35 cellular contexts compared by ENCODE assay signal in genomic region chr4:89899854-89900253, GRCh38. TPM values are rescaled to one million over a fixed set of nuclear protein-coding genes. Genes with fewer than 3 reads are reported as not detected.
"Had no signal": no experiment of that assay in that cellular context is flagged by ENCODE, and none has a peak within 500 bp of the region (broad histone marks: within the 10 kb centered on the region; RNA-seq: fewer than 3 reads in every experiment).

No MANE protein-coding gene starts in this region.

- H3K27me3 ChIP-seq: ascending aorta, cardiac muscle cell, MG63, Peyer's patch had no signal

- H3K36me3 ChIP-seq: ascending aorta, cardiac muscle cell, MG63, Peyer's patch, SJSA1 had no signal

- H3K4me2 ChIP-seq: SK-N-SH had no signal

- H3K4me1 ChIP-seq: ascending aorta, Peyer's patch, SJSA1 had no signal

- H3K9ac ChIP-seq: SK-N-SH had no signal

- H3K9me3 ChIP-seq: ascending aorta, MG63, Peyer's patch, SJSA1, SK-N-SH had no signal

- DNase-seq: activated B cell treated with CpG ODN at 0.5 μM for 24 hours; activated CD4-positive, alpha-beta memory T cell treated with anti-CD3 and anti-CD28 coated beads, Interleukin-2, amount 10 ng/mL, durations not matched to agents 7 days and 5 days; activated CD4-positive, alpha-beta T cell treated with anti-CD3 and anti-CD28 coated beads for 48 hours; activated CD4-positive, CD25-positive, alpha-beta regulatory T cell treated with anti-CD3 and anti-CD28 coated beads, Interleukin-2, amount 50 U/mL, for 72 hours; activated CD8-positive, alpha-beta memory T cell treated with anti-CD3 and anti-CD28 coated beads for 24 hours; activated CD8-positive, alpha-beta memory T cell treated with anti-CD3 and anti-CD28 coated beads, Interleukin-2, amount 10 ng/mL, durations not matched to agents 7 days and 5 days; activated CD8-positive, alpha-beta memory T cell treated with anti-CD3 and anti-CD28 coated beads, Interleukin-2, amount 50 U/mL, for 48 hours; activated effector memory CD4-positive, alpha-beta T cell treated with anti-CD3 and anti-CD28 coated beads, Interleukin-2, amount 50 U/mL, for 16 hours; activated naive CD4-positive, alpha-beta T cell; activated naive CD4-positive, alpha-beta T cell treated with anti-CD3 and anti-CD28 coated beads, Interleukin-2, amount 50 U/mL, for 16 hours; activated naive CD8-positive, alpha-beta T cell treated with anti-CD3 and anti-CD28 coated beads for 36 hours; activated T-cell treated with anti-CD3 and anti-CD28 coated beads, Interleukin-2, amount 50 U/mL, for 72 hours; amniotic stem cell; Karpas-422; MG63; NCI-H1048; NCI-H1105 treated with DMSO at 0.1 percent for 48 hours; NCI-H1436; NCI-H1694; NCI-H1930; NCI-H2081 treated with DMSO at 0.1 percent for 48 hours; NCI-H226; NCI-H446 treated with DMSO at 0.1 percent for 48 hours; NCI-H524; PC-3; Peyer's patch; RPMI8226; SHP77 treated with DMSO at 0.1 percent for 48 hours; SK-N-SH had no signal

- ATAC-seq: activated CD8-positive, alpha-beta memory T cell treated with anti-CD3 and anti-CD28 coated beads, Interleukin-2, amount 10 ng/mL, durations not matched to agents 7 days and 5 days; activated T-cell treated with anti-CD3 and anti-CD28 coated beads, Interleukin-2, amount 50 U/mL, for 72 hours; activated T-helper 17 cell treated with anti-CD3 and anti-CD28 coated beads, Interleukin-2, amount 50 U/mL, for 72 hours; PC-3 had no signal

- H3K4me3 ChIP-seq: ascending aorta, cardiac muscle cell, MG63, Peyer's patch, SJSA1 had no signal

- H3K27ac ChIP-seq: ascending aorta, cardiac muscle cell, Peyer's patch, SJSA1, VCaP had no signal

RNA-seq across cellular contexts. Expression of gene MMRN1, which starts 5.2 kb away (rescaled TPM):
- total RNA-seq: activated T-cell treated with anti-CD3 and anti-CD28 coated beads, Interleukin-2, amount 50 U/mL, for 72 hours; chondrocyte; SJSA1 had no signal
- polyA plus RNA-seq: SK-N-SH had no signal
